1 cellular context compared by ENCODE assay signal in the genomic region with DNA sequence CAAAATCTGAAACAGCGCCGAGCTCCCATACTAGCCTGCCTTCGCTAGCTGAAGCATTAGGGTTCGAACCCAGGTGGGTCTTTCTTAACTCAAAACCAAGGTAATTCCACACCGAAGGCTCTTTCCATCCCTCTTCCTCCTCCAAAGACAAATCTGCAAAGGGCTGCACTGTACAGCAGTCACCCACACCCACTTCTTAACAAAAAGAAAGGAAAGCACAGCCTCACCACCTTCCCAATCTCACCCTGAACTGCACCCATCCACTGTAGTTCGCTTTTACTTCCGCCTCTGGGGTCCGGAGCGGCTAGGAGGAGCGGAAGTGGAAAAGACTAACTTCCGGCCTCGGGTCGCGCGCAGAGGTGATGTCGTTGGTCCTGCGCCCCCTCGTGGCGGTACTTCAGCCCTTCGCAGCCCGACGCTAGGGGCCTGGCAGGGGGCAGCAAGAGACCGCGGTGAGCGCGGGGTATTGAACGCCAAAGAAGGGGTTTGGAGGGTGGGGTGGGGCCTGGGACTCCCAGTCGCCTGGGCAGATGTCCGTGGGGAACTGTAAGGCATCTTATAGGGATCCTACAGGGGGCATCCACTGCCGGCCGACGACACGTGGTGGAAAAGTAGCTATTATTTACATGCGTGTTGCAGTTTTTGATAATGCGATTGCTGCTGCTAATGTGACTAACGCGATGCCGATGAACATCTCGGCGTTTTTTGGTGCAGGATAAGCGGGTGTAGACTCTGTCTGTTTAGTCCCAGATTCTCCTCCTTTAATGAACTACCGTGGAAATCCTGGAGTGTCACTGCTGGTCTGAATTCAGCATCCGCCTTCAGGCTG.
TF ChIP-seq lines count a peak whose summit lies in the region.

Gene MTERF1 (minus strand): TSS at position 290 of the 829 bp plus-strand sequence. CDS start 619 bp downstream, outside the sequence.

TF ChIP-seq in HepG2, 621 proteins besides CTCF, POLR2A, EP300 and RAD21 (continued from another document and continues in another):
- TF ChIP-seq MEIS1 (CRISPR knock-in tag; IDR thresholded peaks at IDR 0.05; ENCODE audit: borderline replicate concordance) (peak; percentile 40; the same call in 1 of the 2 replicates), NFYC (CRISPR knock-in tag; IDR thresholded peaks at IDR 0.05) (peak; percentile 41; the same call in 1 of the 2 replicates), ZNF549 (CRISPR knock-in tag; IDR thresholded peaks at IDR 0.05) (no peak), ZNF441 (CRISPR knock-in tag; IDR thresholded peaks at IDR 0.05; ENCODE audit: borderline replicate concordance) (no peak), THAP7 (CRISPR knock-in tag; IDR thresholded peaks at IDR 0.05) (no peak), GLMP (CRISPR knock-in tag; IDR thresholded peaks at IDR 0.05; ENCODE audit: borderline replicate concordance) (no peak), ZBTB20 (CRISPR knock-in tag; IDR thresholded peaks at IDR 0.05; ENCODE audit: borderline replicate concordance, low read depth) (peak; percentile 63; the same call in 1 of the 2 replicates), TBX2 (CRISPR knock-in tag; IDR thresholded peaks at IDR 0.05; ENCODE audit: borderline replicate concordance) (peak; percentile 86), FOXO1 (CRISPR knock-in tag; IDR thresholded peaks at IDR 0.05) (peak; percentile 73), SIX1 (CRISPR knock-in tag; IDR thresholded peaks at IDR 0.05; ENCODE audit: borderline replicate concordance) (peak; percentile 26; the same call in 1 of the 2 replicates), HNF4A (CRISPR knock-in tag; IDR thresholded peaks at IDR 0.05) (no peak), RFX5 (IDR thresholded peaks at IDR 0.05; ENCODE audit: low read depth, low read length) (no peak), ZNF276 (CRISPR knock-in tag; IDR thresholded peaks at IDR 0.05; ENCODE audit: low read depth) (peak; percentile 83), SRY (CRISPR knock-in tag; IDR thresholded peaks at IDR 0.05) (no peak), FOXO4 (CRISPR knock-in tag; conservative IDR thresholded peaks at IDR 0.05) (no peak), BHLHE40 (IDR thresholded peaks at IDR 0.05; ENCODE audit: low read length) (no peak), PAF1 (CRISPR knock-in tag; IDR thresholded peaks at IDR 0.05) (no peak), TGIF2 (CRISPR knock-in tag; IDR thresholded peaks at IDR 0.05) (no peak), NFKBIZ (CRISPR knock-in tag; IDR thresholded peaks at IDR 0.05) (peak; percentile 80), GATA4 (IDR thresholded peaks at IDR 0.05; ENCODE audit: borderline replicate concordance, low read depth) (no peak), GPN1 (CRISPR knock-in tag; IDR thresholded peaks at IDR 0.05; ENCODE audit: borderline replicate concordance) (no peak), XBP1 (CRISPR knock-in tag; IDR thresholded peaks at IDR 0.05) (no peak), ZGPAT (CRISPR knock-in tag; IDR thresholded peaks at IDR 0.05) (peak; percentile 93), ZNF552 (CRISPR knock-in tag; IDR thresholded peaks at IDR 0.05; ENCODE audit: borderline replicate concordance) (no peak), GTF3A (CRISPR knock-in tag; conservative IDR thresholded peaks at IDR 0.05) (peak; percentile 91; the same call in 1 of the 2 replicates), TEF (CRISPR knock-in tag; IDR thresholded peaks at IDR 0.05) (no peak), ZSCAN20 (CRISPR knock-in tag; IDR thresholded peaks at IDR 0.05; ENCODE audit: borderline replicate concordance) (0 out of 2 replicates have a peak, but pooled peaks have one; percentile 47), GATAD1 (CRISPR knock-in tag; IDR thresholded peaks at IDR 0.05) (peak; percentile 98), ZNF24 (IDR thresholded peaks at IDR 0.05) (0 out of 2 replicates have a peak, but pooled peaks have one; percentile 25)
- TF ChIP-seq, protein P1, sequence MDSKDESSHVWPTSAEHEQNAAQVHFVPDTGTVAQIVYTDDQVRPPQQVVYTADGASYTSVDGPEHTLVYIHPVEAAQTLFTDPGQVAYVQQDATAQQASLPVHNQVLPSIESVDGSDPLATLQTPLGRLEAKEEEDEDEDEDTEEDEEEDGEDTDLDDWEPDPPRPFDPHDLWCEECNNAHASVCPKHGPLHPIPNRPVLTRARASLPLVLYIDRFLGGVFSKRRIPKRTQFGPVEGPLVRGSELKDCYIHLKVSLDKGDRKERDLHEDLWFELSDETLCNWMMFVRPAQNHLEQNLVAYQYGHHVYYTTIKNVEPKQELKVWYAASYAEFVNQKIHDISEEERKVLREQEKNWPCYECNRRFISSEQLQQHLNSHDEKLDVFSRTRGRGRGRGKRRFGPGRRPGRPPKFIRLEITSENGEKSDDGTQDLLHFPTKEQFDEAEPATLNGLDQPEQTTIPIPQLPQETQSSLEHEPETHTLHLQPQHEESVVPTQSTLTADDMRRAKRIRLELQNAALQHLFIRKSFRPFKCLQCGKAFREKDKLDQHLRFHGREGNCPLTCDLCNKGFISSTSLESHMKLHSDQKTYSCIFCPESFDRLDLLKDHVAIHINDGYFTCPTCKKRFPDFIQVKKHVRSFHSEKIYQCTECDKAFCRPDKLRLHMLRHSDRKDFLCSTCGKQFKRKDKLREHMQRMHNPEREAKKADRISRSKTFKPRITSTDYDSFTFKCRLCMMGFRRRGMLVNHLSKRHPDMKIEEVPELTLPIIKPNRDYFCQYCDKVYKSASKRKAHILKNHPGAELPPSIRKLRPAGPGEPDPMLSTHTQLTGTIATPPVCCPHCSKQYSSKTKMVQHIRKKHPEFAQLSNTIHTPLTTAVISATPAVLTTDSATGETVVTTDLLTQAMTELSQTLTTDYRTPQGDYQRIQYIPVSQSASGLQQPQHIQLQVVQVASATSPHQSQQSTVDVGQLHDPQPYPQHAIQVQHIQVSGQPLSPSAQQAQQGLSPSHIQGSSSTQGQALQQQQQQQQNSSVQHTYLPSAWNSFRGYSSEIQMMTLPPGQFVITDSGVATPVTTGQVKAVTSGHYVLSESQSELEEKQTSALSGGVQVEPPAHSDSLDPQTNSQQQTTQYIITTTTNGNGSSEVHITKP (CRISPR knock-in tag; IDR thresholded peaks at IDR 0.05; ENCODE audit: low read depth), result peak; percentile 76
- TF ChIP-seq, protein P2, sequence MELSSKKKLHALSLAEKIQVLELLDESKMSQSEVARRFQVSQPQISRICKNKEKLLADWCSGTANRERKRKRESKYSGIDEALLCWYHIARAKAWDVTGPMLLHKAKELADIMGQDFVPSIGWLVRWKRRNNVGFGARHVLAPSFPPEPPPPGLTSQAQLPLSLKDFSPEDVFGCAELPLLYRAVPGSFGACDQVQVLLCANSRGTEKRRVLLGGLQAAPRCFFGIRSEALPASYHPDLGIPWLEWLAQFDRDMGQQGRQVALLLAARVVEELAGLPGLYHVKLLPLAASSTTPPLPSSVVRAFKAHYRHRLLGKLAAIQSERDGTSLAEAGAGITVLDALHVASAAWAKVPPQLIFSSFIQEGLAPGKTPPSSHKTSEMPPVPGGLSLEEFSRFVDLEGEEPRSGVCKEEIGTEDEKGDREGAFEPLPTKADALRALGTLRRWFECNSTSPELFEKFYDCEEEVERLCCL (CRISPR knock-in tag; IDR thresholded peaks at IDR 0.05; ENCODE audit: borderline replicate concordance), result no peak
- TF ChIP-seq, protein P3, sequence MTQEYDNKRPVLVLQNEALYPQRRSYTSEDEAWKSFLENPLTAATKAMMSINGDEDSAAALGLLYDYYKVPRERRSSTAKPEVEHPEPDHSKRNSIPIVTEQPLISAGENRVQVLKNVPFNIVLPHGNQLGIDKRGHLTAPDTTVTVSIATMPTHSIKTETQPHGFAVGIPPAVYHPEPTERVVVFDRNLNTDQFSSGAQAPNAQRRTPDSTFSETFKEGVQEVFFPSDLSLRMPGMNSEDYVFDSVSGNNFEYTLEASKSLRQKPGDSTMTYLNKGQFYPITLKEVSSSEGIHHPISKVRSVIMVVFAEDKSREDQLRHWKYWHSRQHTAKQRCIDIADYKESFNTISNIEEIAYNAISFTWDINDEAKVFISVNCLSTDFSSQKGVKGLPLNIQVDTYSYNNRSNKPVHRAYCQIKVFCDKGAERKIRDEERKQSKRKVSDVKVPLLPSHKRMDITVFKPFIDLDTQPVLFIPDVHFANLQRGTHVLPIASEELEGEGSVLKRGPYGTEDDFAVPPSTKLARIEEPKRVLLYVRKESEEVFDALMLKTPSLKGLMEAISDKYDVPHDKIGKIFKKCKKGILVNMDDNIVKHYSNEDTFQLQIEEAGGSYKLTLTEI (CRISPR knock-in tag; conservative IDR thresholded peaks at IDR 0.05), result no peak
- TF ChIP-seq, protein P4, sequence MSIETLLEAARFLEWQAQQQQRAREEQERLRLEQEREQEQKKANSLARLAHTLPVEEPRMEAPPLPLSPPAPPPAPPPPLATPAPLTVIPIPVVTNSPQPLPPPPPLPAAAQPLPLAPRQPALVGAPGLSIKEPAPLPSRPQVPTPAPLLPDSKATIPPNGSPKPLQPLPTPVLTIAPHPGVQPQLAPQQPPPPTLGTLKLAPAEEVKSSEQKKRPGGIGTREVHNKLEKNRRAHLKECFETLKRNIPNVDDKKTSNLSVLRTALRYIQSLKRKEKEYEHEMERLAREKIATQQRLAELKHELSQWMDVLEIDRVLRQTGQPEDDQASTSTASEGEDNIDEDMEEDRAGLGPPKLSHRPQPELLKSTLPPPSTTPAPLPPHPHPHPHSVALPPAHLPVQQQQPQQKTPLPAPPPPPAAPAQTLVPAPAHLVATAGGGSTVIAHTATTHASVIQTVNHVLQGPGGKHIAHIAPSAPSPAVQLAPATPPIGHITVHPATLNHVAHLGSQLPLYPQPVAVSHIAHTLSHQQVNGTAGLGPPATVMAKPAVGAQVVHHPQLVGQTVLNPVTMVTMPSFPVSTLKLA (IDR thresholded peaks at IDR 0.05), result peak; percentile 11; the same call in 1 of the 2 replicates
